Comparison of ENCODE assay signal across 26 cellular contexts in the genomic region with DNA sequence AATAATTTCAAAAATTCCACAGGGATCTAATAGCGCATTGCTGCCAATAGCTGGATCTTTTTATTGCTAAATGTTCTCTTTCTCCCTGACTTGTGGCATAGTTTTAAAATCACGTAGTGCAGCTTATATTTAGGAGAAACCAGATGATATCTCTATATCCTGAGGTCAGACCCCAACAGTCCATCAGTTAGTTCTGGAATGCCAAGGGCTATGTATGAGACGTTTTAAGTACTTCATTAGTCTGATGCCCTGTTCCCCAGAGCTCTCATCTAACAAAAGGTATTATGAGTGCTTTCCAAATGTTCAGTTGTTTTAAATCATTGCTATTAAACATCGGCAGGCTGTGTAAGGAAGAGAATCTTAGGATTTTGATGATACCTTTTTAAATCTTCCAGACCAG.
"Had no signal": no experiment of that assay in that cellular context is flagged by ENCODE, and none has a peak within 500 bp of the region (broad histone marks: within the 10 kb centered on the region; RNA-seq: fewer than 3 reads in every experiment).

No MANE protein-coding gene starts in this region.

- H3K9ac ChIP-seq: neural progenitor cell, parathyroid adenoma had no signal

- DNase-seq: natural killer cell; occipital lobe; ovary; posterior cingulate gyrus; psoas muscle; right cardiac atrium; right lobe of liver; sigmoid colon; small intestine; stimulated activated CD4-positive, alpha-beta T cell treated with anti-CD3 and anti-CD28 coated beads, Interleukin-15, amount 100 ng/mL, for 24 hours; stimulated activated CD4-positive, alpha-beta T cell treated with anti-CD3 and anti-CD28 coated beads, Interleukin-2, amount 100 ng/mL, for 24 hours; stimulated activated CD4-positive, alpha-beta T cell treated with anti-CD3 and anti-CD28 coated beads, Interleukin-2, amount 100 ng/mL, for 48 hours; stimulated activated CD4-positive, alpha-beta T cell treated with anti-CD3 and anti-CD28 coated beads, Interleukin-4, amount 100 ng/mL, for 24 hours; stimulated activated naive B cell treated with anti-CD40 and anti-IgM and Interleukin-4, amounts not matched to agents 10 μg/mL and 1 μg/mL and 100 μg/mL, for 72 hours; stimulated activated naive CD4-positive, alpha-beta T cell treated with Interleukin-2 at 50 U/mL for 16 hours; stomach; substantia nigra; testis; tibial artery; transverse colon; upper lobe of right lung; uterus had no signal

- H3K27me3 ChIP-seq: neural progenitor cell, ovary, right lobe of liver, sigmoid colon, stomach, suprapubic skin, testis, tibial artery, transverse colon, upper lobe of right lung, uterus had no signal

- H3K4me3 ChIP-seq: neural progenitor cell, ovary, psoas muscle, right lobe of liver, sigmoid colon, stomach, suprapubic skin, testis, tibial artery, transverse colon, upper lobe of right lung, uterus had no signal

- ATAC-seq: natural killer cell; psoas muscle; right cardiac atrium; right lobe of liver; stimulated activated effector memory CD8-positive, alpha-beta T cell treated with anti-CD3 and anti-CD28 coated beads, Interleukin-12 subunit alpha, Interleukin-12 subunit beta, amount 100 ng/mL, for 72 hours; stimulated activated naive B cell treated with anti-CD40 and anti-IgM and Interleukin-4, amounts not matched to agents 10 μg/mL and 1 μg/mL and 100 μg/mL, for 72 hours; upper lobe of right lung had no signal

- H3K27ac ChIP-seq: neural progenitor cell, ovary, parathyroid adenoma, psoas muscle, right lobe of liver, sigmoid colon, stomach, suprapubic skin, testis, tibial artery, transverse colon, upper lobe of right lung, uterus had no signal

- H3K4me1 ChIP-seq: neural progenitor cell, parathyroid adenoma, psoas muscle, right lobe of liver, sigmoid colon, stomach, suprapubic skin, testis, tibial artery, transverse colon, upper lobe of right lung, uterus had no signal

- H3K36me3 ChIP-seq: neural progenitor cell, ovary, right lobe of liver, sigmoid colon, stomach, suprapubic skin, tibial artery, transverse colon, upper lobe of right lung, uterus had no signal

- H3K9me3 ChIP-seq: ovary, psoas muscle, right lobe of liver, sigmoid colon, stomach, suprapubic skin, testis, tibial artery, transverse colon, upper lobe of right lung, uterus had no signal
